7 cellular contexts compared by ENCODE assay signal in genomic region chr16:22948603-22949368, GRCh38.
DNase-seq lines count a peak whose midpoint lies in the region; ATAC-seq and TF ChIP-seq lines count a peak whose summit lies in the region.

No MANE protein-coding gene starts in this region.

- no peak for ATAC-seq in HG03571 (IDR thresholded peaks at IDR 0.05; ENCODE audit: unreplicated experiment)

- peak; percentile 83 for TF ChIP-seq CTCF in LNCAP (IDR thresholded peaks at IDR 0.05)

- DNase-seq in GM04504 (ENCODE audit: low read depth) (peak; percentile 10), T-helper 9 cell (peak; percentile 17), left kidney (ENCODE audit: low read depth, low spot score) (peak; percentile 93)
- DNase-seq in central memory CD4-positive, alpha-beta T cell = peak; percentile 1
- peak; percentile 32 for DNase-seq in stimulated activated CD4-positive, alpha-beta T cell treated with anti-CD3 and anti-CD28 coated beads, Interleukin-4, amount 100 ng/mL, for 1 hour

Comparison
In these comparisons a context has a peak if more than half of its experiments do, and no peak if none do; other contexts are left out.
1. DNase-seq: peak in every context shown above with its lines; median percentile 93 in left kidney; 32 in stimulated activated CD4-positive, alpha-beta T cell treated with anti-CD3 and anti-CD28 coated beads, Interleukin-4, amount 100 ng/mL, for 1 hour; 17 in T-helper 9 cell; 10 in GM04504; 1 in central memory CD4-positive, alpha-beta T cell.